ENCODE assay signal across 1 cellular context in the genomic region with DNA sequence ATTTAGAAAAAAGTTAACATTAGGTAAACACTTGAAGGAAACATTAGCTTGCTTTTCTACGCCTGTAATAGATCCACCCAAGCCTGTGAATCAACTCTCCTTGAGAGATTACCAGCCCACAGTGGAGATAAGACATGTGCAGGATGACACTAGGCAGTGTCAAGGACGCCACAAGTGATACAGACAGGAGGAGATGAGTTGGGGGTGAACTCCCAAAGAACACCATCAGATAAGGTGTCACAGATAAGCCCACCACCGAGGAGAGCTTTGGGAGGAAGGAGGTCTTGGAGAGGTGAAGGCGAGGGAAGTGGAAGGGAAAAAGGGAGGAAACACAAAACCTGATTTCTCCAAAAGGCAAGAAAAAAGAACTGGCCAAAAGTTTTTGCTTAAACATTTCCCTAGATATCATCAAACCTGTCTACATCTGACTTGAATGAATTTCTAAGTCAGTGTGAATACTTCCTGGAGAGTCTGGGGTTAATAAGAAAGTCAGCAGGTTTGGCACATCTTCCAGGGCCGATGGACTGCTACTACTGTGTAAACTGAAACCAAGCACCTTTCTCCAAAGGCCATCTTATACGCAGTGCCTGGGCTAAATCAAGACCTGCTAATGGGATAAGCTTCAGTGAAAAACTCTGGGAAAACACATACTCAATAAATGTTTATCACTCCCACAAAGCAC.
TF ChIP-seq lines count a peak whose summit lies in the region.

No MANE protein-coding gene starts in this region.

TF ChIP-seq in K562, 482 proteins besides CTCF, POLR2A, EP300 and RAD21 (continued from another document and continues in another):
- TF ChIP-seq, protein P1, sequence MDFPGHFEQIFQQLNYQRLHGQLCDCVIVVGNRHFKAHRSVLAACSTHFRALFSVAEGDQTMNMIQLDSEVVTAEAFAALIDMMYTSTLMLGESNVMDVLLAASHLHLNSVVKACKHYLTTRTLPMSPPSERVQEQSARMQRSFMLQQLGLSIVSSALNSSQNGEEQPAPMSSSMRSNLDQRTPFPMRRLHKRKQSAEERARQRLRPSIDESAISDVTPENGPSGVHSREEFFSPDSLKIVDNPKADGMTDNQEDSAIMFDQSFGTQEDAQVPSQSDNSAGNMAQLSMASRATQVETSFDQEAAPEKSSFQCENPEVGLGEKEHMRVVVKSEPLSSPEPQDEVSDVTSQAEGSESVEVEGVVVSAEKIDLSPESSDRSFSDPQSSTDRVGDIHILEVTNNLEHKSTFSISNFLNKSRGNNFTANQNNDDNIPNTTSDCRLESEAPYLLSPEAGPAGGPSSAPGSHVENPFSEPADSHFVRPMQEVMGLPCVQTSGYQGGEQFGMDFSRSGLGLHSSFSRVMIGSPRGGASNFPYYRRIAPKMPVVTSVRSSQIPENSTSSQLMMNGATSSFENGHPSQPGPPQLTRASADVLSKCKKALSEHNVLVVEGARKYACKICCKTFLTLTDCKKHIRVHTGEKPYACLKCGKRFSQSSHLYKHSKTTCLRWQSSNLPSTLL (IDR thresholded peaks at IDR 0.05), result no peak
- TF ChIP-seq L3MBTL2 (IDR thresholded peaks at IDR 0.05), result peak; percentile 47; the same call in 1 of the 2 replicates
- peak; percentile 87 for TF ChIP-seq ZEB2 (IDR thresholded peaks at IDR 0.05)
- TF ChIP-seq MTA1 (IDR thresholded peaks at IDR 0.05; ENCODE audit: borderline replicate concordance), result peak; percentile 72; the same call in 1 of the 2 replicates
- TF ChIP-seq, protein P2, sequence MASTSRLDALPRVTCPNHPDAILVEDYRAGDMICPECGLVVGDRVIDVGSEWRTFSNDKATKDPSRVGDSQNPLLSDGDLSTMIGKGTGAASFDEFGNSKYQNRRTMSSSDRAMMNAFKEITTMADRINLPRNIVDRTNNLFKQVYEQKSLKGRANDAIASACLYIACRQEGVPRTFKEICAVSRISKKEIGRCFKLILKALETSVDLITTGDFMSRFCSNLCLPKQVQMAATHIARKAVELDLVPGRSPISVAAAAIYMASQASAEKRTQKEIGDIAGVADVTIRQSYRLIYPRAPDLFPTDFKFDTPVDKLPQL (IDR thresholded peaks at IDR 0.05; ENCODE audit: extremely low read depth, insufficient read length), result no peak
- no peak for TF ChIP-seq ZNF551 (CRISPR knock-in tag; IDR thresholded peaks at IDR 0.05)
- TF ChIP-seq, protein P3, sequence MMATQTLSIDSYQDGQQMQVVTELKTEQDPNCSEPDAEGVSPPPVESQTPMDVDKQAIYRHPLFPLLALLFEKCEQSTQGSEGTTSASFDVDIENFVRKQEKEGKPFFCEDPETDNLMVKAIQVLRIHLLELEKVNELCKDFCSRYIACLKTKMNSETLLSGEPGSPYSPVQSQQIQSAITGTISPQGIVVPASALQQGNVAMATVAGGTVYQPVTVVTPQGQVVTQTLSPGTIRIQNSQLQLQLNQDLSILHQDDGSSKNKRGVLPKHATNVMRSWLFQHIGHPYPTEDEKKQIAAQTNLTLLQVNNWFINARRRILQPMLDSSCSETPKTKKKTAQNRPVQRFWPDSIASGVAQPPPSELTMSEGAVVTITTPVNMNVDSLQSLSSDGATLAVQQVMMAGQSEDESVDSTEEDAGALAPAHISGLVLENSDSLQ (IDR thresholded peaks at IDR 0.05), result peak; percentile 57; the same call in 1 of the 2 replicates
- no peak for TF ChIP-seq BRD9 (IDR thresholded peaks at IDR 0.05; ENCODE audit: low read depth, partially characterized antibody)
- TF ChIP-seq CC2D1A (IDR thresholded peaks at IDR 0.05), result peak; percentile 72; the same call in 1 of the 2 replicates
- TF ChIP-seq ESRRA (IDR thresholded peaks at IDR 0.05; ENCODE audit: borderline replicate concordance, low read depth), result peak; percentile 88
- TF ChIP-seq, protein P4, sequence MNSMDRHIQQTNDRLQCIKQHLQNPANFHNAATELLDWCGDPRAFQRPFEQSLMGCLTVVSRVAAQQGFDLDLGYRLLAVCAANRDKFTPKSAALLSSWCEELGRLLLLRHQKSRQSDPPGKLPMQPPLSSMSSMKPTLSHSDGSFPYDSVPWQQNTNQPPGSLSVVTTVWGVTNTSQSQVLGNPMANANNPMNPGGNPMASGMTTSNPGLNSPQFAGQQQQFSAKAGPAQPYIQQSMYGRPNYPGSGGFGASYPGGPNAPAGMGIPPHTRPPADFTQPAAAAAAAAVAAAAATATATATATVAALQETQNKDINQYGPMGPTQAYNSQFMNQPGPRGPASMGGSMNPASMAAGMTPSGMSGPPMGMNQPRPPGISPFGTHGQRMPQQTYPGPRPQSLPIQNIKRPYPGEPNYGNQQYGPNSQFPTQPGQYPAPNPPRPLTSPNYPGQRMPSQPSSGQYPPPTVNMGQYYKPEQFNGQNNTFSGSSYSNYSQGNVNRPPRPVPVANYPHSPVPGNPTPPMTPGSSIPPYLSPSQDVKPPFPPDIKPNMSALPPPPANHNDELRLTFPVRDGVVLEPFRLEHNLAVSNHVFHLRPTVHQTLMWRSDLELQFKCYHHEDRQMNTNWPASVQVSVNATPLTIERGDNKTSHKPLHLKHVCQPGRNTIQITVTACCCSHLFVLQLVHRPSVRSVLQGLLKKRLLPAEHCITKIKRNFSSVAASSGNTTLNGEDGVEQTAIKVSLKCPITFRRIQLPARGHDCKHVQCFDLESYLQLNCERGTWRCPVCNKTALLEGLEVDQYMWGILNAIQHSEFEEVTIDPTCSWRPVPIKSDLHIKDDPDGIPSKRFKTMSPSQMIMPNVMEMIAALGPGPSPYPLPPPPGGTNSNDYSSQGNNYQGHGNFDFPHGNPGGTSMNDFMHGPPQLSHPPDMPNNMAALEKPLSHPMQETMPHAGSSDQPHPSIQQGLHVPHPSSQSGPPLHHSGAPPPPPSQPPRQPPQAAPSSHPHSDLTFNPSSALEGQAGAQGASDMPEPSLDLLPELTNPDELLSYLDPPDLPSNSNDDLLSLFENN (IDR thresholded peaks at IDR 0.05; ENCODE audit: low read depth in 2 of 2, low read length in 2 of 2), result no peak
- TF ChIP-seq, protein P5, sequence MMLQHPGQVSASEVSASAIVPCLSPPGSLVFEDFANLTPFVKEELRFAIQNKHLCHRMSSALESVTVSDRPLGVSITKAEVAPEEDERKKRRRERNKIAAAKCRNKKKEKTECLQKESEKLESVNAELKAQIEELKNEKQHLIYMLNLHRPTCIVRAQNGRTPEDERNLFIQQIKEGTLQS (IDR thresholded peaks at IDR 0.05), result no peak
- TF ChIP-seq, protein P5 (CRISPR knock-in tag; conservative IDR thresholded peaks at IDR 0.05), result peak; percentile 69
- TF ChIP-seq, protein P6, sequence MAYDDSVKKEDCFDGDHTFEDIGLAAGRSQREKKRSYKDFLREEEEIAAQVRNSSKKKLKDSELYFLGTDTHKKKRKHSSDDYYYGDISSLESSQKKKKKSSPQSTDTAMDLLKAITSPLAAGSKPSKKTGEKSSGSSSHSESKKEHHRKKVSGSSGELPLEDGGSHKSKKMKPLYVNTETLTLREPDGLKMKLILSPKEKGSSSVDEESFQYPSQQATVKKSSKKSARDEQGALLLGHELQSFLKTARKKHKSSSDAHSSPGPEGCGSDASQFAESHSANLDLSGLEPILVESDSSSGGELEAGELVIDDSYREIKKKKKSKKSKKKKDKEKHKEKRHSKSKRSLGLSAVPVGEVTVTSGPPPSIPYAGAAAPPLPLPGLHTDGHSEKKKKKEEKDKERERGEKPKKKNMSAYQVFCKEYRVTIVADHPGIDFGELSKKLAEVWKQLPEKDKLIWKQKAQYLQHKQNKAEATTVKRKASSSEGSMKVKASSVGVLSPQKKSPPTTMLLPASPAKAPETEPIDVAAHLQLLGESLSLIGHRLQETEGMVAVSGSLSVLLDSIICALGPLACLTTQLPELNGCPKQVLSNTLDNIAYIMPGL (CRISPR knock-in tag; IDR thresholded peaks at IDR 0.05), result no peak
- 0 out of 2 replicates have a peak, but pooled peaks have one; percentile 73 for TF ChIP-seq MTA3 (IDR thresholded peaks at IDR 0.05; ENCODE audit: borderline replicate concordance)
- peak; percentile 71 for TF ChIP-seq CREM (IDR thresholded peaks at IDR 0.05; ENCODE audit: low read depth)
- TF ChIP-seq, protein P7, sequence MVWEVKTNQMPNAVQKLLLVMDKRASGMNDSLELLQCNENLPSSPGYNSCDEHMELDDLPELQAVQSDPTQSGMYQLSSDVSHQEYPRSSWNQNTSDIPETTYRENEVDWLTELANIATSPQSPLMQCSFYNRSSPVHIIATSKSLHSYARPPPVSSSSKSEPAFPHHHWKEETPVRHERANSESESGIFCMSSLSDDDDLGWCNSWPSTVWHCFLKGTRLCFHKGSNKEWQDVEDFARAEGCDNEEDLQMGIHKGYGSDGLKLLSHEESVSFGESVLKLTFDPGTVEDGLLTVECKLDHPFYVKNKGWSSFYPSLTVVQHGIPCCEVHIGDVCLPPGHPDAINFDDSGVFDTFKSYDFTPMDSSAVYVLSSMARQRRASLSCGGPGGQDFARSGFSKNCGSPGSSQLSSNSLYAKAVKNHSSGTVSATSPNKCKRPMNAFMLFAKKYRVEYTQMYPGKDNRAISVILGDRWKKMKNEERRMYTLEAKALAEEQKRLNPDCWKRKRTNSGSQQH (CRISPR knock-in tag; IDR thresholded peaks at IDR 0.05), result peak; percentile 64; the same call in 1 of the 2 replicates
- peak; percentile 93 for TF ChIP-seq DPF2 (IDR thresholded peaks at IDR 0.05)
- TF ChIP-seq ZNF146 (CRISPR knock-in tag; IDR thresholded peaks at IDR 0.05; ENCODE audit: unreplicated experiment), result no peak
- TF ChIP-seq, protein P8, sequence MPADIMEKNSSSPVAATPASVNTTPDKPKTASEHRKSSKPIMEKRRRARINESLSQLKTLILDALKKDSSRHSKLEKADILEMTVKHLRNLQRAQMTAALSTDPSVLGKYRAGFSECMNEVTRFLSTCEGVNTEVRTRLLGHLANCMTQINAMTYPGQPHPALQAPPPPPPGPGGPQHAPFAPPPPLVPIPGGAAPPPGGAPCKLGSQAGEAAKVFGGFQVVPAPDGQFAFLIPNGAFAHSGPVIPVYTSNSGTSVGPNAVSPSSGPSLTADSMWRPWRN (IDR thresholded peaks at IDR 0.05; ENCODE audit: low read depth), result 0 out of 2 replicates have a peak, but pooled peaks have one; percentile 21
- TF ChIP-seq CBX2 (IDR thresholded peaks at IDR 0.05; ENCODE audit: insufficient read depth, low read length, poor library complexity, severe bottlenecking), result no peak
- TF ChIP-seq, protein P9, sequence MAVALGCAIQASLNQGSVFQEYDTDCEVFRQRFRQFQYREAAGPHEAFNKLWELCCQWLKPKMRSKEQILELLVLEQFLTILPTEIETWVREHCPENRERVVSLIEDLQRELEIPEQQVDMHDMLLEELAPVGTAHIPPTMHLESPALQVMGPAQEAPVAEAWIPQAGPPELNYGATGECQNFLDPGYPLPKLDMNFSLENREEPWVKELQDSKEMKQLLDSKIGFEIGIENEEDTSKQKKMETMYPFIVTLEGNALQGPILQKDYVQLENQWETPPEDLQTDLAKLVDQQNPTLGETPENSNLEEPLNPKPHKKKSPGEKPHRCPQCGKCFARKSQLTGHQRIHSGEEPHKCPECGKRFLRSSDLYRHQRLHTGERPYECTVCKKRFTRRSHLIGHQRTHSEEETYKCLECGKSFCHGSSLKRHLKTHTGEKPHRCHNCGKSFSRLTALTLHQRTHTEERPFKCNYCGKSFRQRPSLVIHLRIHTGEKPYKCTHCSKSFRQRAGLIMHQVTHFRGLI (CRISPR knock-in tag; IDR thresholded peaks at IDR 0.05), result no peak
- 0 out of 2 replicates have a peak, but pooled peaks have one; percentile 19 for TF ChIP-seq KLF10 (CRISPR knock-in tag; IDR thresholded peaks at IDR 0.05)
- TF ChIP-seq NBN (IDR thresholded peaks at IDR 0.05; ENCODE audit: low read depth), result peak; percentile 60
- TF ChIP-seq, protein P10, sequence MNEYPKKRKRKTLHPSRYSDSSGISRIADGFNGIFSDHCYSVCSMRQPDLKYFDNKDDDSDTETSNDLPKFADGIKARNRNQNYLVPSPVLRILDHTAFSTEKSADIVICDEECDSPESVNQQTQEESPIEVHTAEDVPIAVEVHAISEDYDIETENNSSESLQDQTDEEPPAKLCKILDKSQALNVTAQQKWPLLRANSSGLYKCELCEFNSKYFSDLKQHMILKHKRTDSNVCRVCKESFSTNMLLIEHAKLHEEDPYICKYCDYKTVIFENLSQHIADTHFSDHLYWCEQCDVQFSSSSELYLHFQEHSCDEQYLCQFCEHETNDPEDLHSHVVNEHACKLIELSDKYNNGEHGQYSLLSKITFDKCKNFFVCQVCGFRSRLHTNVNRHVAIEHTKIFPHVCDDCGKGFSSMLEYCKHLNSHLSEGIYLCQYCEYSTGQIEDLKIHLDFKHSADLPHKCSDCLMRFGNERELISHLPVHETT (CRISPR knock-in tag; conservative IDR thresholded peaks at IDR 0.05 in 1 of 2, IDR thresholded peaks at IDR 0.05 in 1 of 2), result peak in 1 of 2 experiments; percentile 43; a peak in 1 of 4 replicates
- TF ChIP-seq BHLHE40 (IDR thresholded peaks at IDR 0.05; ENCODE audit: low read length), result peak; percentile 91
- peak; percentile 88 for TF ChIP-seq CBFA2T3 (IDR thresholded peaks at IDR 0.05)
- TF ChIP-seq ELF4 (CRISPR knock-in tag; IDR thresholded peaks at IDR 0.05), result peak; percentile 70; the same call in 1 of the 2 replicates
- TF ChIP-seq RCOR1 (IDR thresholded peaks at IDR 0.05; ENCODE audit: borderline replicate concordance in 1 of 2, low read depth in 2 of 2, low read length in 2 of 2), result peak in 1 of 2 experiments; percentile 90; a peak in 1 of 4 replicates
- TF ChIP-seq NONO (IDR thresholded peaks at IDR 0.05; ENCODE audit: low read depth in 2 of 2, low read length in 1 of 2), result no peak
- TF ChIP-seq, protein P11, sequence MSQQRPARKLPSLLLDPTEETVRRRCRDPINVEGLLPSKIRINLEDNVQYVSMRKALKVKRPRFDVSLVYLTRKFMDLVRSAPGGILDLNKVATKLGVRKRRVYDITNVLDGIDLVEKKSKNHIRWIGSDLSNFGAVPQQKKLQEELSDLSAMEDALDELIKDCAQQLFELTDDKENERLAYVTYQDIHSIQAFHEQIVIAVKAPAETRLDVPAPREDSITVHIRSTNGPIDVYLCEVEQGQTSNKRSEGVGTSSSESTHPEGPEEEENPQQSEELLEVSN (IDR thresholded peaks at IDR 0.05; ENCODE audit: borderline replicate concordance in 1 of 2, extremely low read depth in 1 of 2, insufficient read depth in 1 of 2, insufficient read length in 1 of 2, low read depth in 1 of 2, low read length in 1 of 2, poor library complexity in 1 of 2, severe bottlenecking in 1 of 2), result no peak
- TF ChIP-seq DIDO1 (tag; IDR thresholded peaks at IDR 0.05; ENCODE audit: low read depth), result peak; percentile 59; the same call in 1 of the 2 replicates
- TF ChIP-seq SMAD4 (CRISPR knock-in tag; conservative IDR thresholded peaks at IDR 0.05), result 0 out of 2 replicates have a peak, but pooled peaks have one; percentile 13
- TF ChIP-seq, protein P12, sequence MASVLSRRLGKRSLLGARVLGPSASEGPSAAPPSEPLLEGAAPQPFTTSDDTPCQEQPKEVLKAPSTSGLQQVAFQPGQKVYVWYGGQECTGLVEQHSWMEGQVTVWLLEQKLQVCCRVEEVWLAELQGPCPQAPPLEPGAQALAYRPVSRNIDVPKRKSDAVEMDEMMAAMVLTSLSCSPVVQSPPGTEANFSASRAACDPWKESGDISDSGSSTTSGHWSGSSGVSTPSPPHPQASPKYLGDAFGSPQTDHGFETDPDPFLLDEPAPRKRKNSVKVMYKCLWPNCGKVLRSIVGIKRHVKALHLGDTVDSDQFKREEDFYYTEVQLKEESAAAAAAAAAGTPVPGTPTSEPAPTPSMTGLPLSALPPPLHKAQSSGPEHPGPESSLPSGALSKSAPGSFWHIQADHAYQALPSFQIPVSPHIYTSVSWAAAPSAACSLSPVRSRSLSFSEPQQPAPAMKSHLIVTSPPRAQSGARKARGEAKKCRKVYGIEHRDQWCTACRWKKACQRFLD (CRISPR knock-in tag; IDR thresholded peaks at IDR 0.05), result no peak
- peak; percentile 72 for TF ChIP-seq CBFA2T2 (conservative IDR thresholded peaks at IDR 0.05)
- TF ChIP-seq NCOA6 (IDR thresholded peaks at IDR 0.05), result no peak
